In genomic region chr10:24311888-24312287, GRCh38 we compare ENCODE assay signal across 16 cellular contexts.
"Had no signal": no experiment of that assay in that cellular context is flagged by ENCODE, and none has a peak within 500 bp of the region (broad histone marks: within the 10 kb centered on the region; RNA-seq: fewer than 3 reads in every experiment).

No MANE protein-coding gene starts in this region.

- H3K9me3 ChIP-seq: colonic mucosa, heart right ventricle, left lung, ovary, prostate gland, sigmoid colon had no signal

- H3K36me3 ChIP-seq: colonic mucosa, heart right ventricle, left lung, ovary, prostate gland, sigmoid colon had no signal

- DNase-seq: colonic mucosa; effector CD4-positive, alpha-beta T cell; heart right ventricle; hypothalamus; left lung; mesenchymal stem cell; naive B cell; nucleus accumbens; ovary; retina; sigmoid colon; small intestine; stimulated activated CD4-positive, alpha-beta T cell treated with anti-CD3 and anti-CD28 coated beads, Interleukin-12 subunit alpha, Interleukin-12 subunit beta, amount 100 ng/mL, for 4 hours; stimulated activated naive CD4-positive, alpha-beta T cell treated with Interleukin-2 at 50 U/mL for 16 hours had no signal

- H3K27ac ChIP-seq: colonic mucosa, heart right ventricle, left lung, ovary, prostate gland, sigmoid colon had no signal

- H3K4me3 ChIP-seq: colonic mucosa, heart right ventricle, left lung, lung, ovary, prostate gland, sigmoid colon had no signal

- H3K27me3 ChIP-seq: colonic mucosa, heart right ventricle, left lung, ovary, sigmoid colon had no signal

- H3K4me1 ChIP-seq: colonic mucosa, left lung, prostate gland had no signal

- ATAC-seq: left lung had no signal
